25 cellular contexts compared by ENCODE assay signal in the genomic region with DNA sequence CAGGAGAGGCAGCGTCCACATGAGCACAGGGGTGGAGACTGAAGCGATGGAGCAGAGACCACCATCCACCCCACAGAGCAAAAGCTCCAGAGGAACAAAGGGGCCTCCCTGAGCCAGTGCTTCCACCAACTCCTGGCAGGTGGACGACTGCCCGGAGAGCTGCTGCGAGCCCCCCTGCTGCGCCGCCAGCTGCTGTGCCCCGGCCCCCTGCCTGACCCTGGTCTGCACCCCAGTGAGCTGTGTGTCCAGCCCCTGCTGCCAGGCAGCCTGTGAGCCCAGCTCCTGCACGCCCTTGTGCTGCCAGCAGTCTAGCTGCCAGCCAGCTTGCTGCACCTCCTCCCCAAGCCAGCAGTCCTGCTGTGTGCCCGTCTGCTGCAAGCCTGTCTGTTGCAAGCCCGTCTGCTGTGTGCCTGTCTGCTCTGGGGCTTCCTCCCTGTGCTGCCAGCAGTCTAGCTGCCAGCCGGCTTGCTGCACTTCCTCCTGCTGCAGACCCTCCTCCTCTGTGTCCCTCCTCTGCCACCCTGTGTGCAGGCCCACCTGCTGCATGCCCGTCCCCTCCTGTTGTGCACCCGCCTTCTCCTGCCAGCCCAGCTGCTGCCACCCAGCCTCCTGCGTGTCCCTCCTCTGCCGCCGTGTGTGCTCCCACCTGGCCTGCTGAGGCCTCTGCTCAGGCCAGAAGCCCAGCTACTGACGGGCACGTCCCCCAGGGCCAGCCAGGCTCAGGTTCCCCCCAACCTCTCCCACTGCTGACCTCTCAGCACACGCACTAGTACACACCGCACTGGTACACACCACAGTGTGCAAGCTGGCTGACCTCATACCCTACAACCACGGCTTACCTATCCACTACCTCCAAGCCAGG. TPM values are rescaled to one million over a fixed set of nuclear protein-coding genes. Genes with fewer than 3 reads are reported as not detected.
DNase-seq lines count a peak whose midpoint lies in the region; TF ChIP-seq lines count a peak whose summit lies in the region.
"Had no signal": no experiment of that assay in that cellular context is flagged by ENCODE, and none has a peak within 500 bp of the region (broad histone marks: within the 10 kb centered on the region; RNA-seq: fewer than 3 reads in every experiment).

No MANE protein-coding gene starts in this region.

- H3K27me3 Mint-ChIP-seq in endodermal cell (ENCODE audit: insufficient read depth): peaks cover 62% of the 10 kb centered on the region

- peaks cover 6% of the 10 kb centered on the region for H3K9me3 ChIP-seq in endodermal cell (ENCODE audit: control insufficient read depth, low read length)
- H3K9me3 ChIP-seq: heart left ventricle had no signal

- H3K27ac ChIP-seq in endodermal cell (ENCODE audit: low read depth, low read length): no peak overlapping the region
- H3K27ac ChIP-seq: heart left ventricle, SK-N-MC, stomach had no signal

- no peak overlapping the region for H3K4me3 Mint-ChIP-seq in endodermal cell
- H3K4me3 Mint-ChIP-seq: activated naive CD8-positive, alpha-beta T cell treated with anti-CD3 and anti-CD28 coated beads, Interleukin-2, amount 50 U/mL, for 24 hours; activated T-helper 1 cell treated with anti-CD3 and anti-CD28 coated beads, Interleukin-12 subunit alpha, Interleukin-12 subunit beta, Interleukin-2, Interleukin-4 antibody, amounts not matched to agents 30 ng/mL and 10 ng/mL and 1 ng/mL, durations not matched to agents 14 hours and 24 hours and 36 hours; CD4-positive, alpha-beta T cell; nephron had no signal

- no peak overlapping the region for H3K4me3 ChIP-seq in endodermal cell (ENCODE audit: low read length)
- H3K4me3 ChIP-seq: heart left ventricle, SK-N-MC, stomach had no signal

- H3K9me3 Mint-ChIP-seq in endodermal cell: peaks cover 10% of the 10 kb centered on the region
- H3K9me3 Mint-ChIP-seq: CD4-positive, alpha-beta T cell had no signal

- H3K36me3 ChIP-seq in endodermal cell (ENCODE audit: control insufficient read depth, insufficient read depth, low read length): no peaks in the 10 kb centered on the region
- H3K36me3 ChIP-seq: heart left ventricle, stomach had no signal

- TF ChIP-seq CTCF in endodermal cell (conservative IDR thresholded peaks at IDR 0.05): no peak

- H3K36me3 Mint-ChIP-seq in endodermal cell (ENCODE audit: low read depth): no peaks in the 10 kb centered on the region

- H3K9ac ChIP-seq in endodermal cell (ENCODE audit: extremely low read depth, low read length, poor library complexity, severe bottlenecking): no peak overlapping the region

- 85 to 89% methylated on average over 11 to 22 of the region's 22 CpGs for WGBS in endodermal cell (ENCODE audit: insufficient coverage in 1 of 2, insufficient read length in 1 of 2), 2 experiments

- peaks cover 3% of the 10 kb centered on the region for H3K4me1 ChIP-seq in endodermal cell (ENCODE audit: control insufficient read depth, insufficient read depth, low read length)

- peaks cover 58% of the 10 kb centered on the region for H3K4me1 Mint-ChIP-seq in endodermal cell
- H3K4me1 Mint-ChIP-seq: activated naive CD8-positive, alpha-beta T cell treated with anti-CD3 and anti-CD28 coated beads, Interleukin-2, amount 50 U/mL, for 24 hours had no signal

- peaks cover 31% of the 10 kb centered on the region for H3K27me3 ChIP-seq in endodermal cell (ENCODE audit: control insufficient read depth, insufficient read depth, low read length, poor library complexity, severe bottlenecking)

- DNase-seq in activated CD8-positive, alpha-beta memory T cell treated with anti-CD3 and anti-CD28 coated beads for 24 hours: peak; percentile 41
- no peak for DNase-seq in activated CD8-positive, alpha-beta memory T cell treated with anti-CD3 and anti-CD28 coated beads, Interleukin-2, amount 50 U/mL, for 4 hours
- DNase-seq in NCI-H2171 treated with DMSO at 0.1 percent for 48 hours (lab: John Stamatoyannopoulos, UW) (peak; percentile 62), endodermal cell (peak; percentile 46), ureter (ENCODE audit: low spot score) (peak; percentile 26), dedifferentiated amniotic fluid mesenchymal stem cell (ENCODE audit: extremely low spot score) (no peak), NCI-H1105 (lab: John Stamatoyannopoulos, UW) (no peak)
- DNase-seq in NK-92 treated with Interleukin-12 subunit alpha and Interleukin-12 subunit beta, amount 100 ng/mL, for 24 hours (lab: John Stamatoyannopoulos, UW): no peak
- DNase-seq: activated CD4-positive, alpha-beta T cell treated with anti-CD3 and anti-CD28 coated beads, Interleukin-2, amount 50 U/mL, for 4 hours; activated naive CD8-positive, alpha-beta T cell treated with anti-CD3 and anti-CD28 coated beads, Interleukin-2, amount 50 U/mL, for 24 hours; CD4-positive, alpha-beta T cell; effector memory CD4-positive, alpha-beta T cell; heart left ventricle; Karpas-422; mammary epithelial cell; NCI-H1436 treated with DMSO at 0.1 percent for 48 hours; PC-3; stimulated activated CD4-positive, alpha-beta T cell treated with anti-CD3 and anti-CD28 coated beads, Interleukin-15, amount 100 ng/mL, for 24 hours; stomach had no signal

- H3K27ac Mint-ChIP-seq in endodermal cell: no peak overlapping the region
- H3K27ac Mint-ChIP-seq: activated naive CD8-positive, alpha-beta T cell treated with anti-CD3 and anti-CD28 coated beads, Interleukin-2, amount 50 U/mL, for 24 hours; activated T-helper 1 cell treated with anti-CD3 and anti-CD28 coated beads, Interleukin-12 subunit alpha, Interleukin-12 subunit beta, Interleukin-2, Interleukin-4 antibody, amounts not matched to agents 30 ng/mL and 10 ng/mL and 1 ng/mL, durations not matched to agents 14 hours and 24 hours and 36 hours; CD4-positive, alpha-beta T cell; nephron had no signal

RNA-seq across cellular contexts. Expression of a gene that starts 5.4 kb away (rescaled TPM):
- total RNA-seq in endodermal cell (not detected), ureter (not detected)
- not detected for polyA plus RNA-seq in endodermal cell (2013, experiment 1 of 2)
- polyA plus RNA-seq in endodermal cell (2013, experiment 2 of 2): not detected
- total RNA-seq: activated T-helper 1 cell treated with anti-CD3 and anti-CD28 coated beads, Interleukin-12 subunit alpha, Interleukin-12 subunit beta, Interleukin-2, Interleukin-4 antibody, amounts not matched to agents 30 ng/mL and 10 ng/mL and 1 ng/mL, durations not matched to agents 14 hours and 24 hours and 36 hours; bronchial epithelial cell; CD4-positive, alpha-beta T cell; fibroblast of lung; heart left ventricle; mammary epithelial cell; PC-3; stomach had no signal
- polyA plus RNA-seq: AG04450, fibroblast of lung, heart left ventricle, mammary epithelial cell, stomach had no signal

RNA-seq across cellular contexts. Expression of a gene that starts 9.0 kb away (rescaled TPM):
- total RNA-seq in endodermal cell (1 to 10 TPM; 1.5 to 6.0 TPM), ureter (0.10 TPM)
- 0.32 TPM for polyA plus RNA-seq in endodermal cell (2013, experiment 1 of 2)
- 0.29 TPM for polyA plus RNA-seq in endodermal cell (2013, experiment 2 of 2)
- total RNA-seq: activated T-helper 1 cell treated with anti-CD3 and anti-CD28 coated beads, Interleukin-12 subunit alpha, Interleukin-12 subunit beta, Interleukin-2, Interleukin-4 antibody, amounts not matched to agents 30 ng/mL and 10 ng/mL and 1 ng/mL, durations not matched to agents 14 hours and 24 hours and 36 hours; bronchial epithelial cell; CD4-positive, alpha-beta T cell; fibroblast of lung; mammary epithelial cell had no signal
- polyA plus RNA-seq: AG04450, fibroblast of lung, mammary epithelial cell had no signal

RNA-seq across cellular contexts. Expression of a gene that starts 20.4 kb away (rescaled TPM):
- total RNA-seq in endodermal cell: not detected
- not detected for polyA plus RNA-seq in endodermal cell (2013, experiment 1 of 2)
- polyA plus RNA-seq in endodermal cell (2013, experiment 2 of 2): not detected
- total RNA-seq in ureter: not detected
- total RNA-seq: activated T-helper 1 cell treated with anti-CD3 and anti-CD28 coated beads, Interleukin-12 subunit alpha, Interleukin-12 subunit beta, Interleukin-2, Interleukin-4 antibody, amounts not matched to agents 30 ng/mL and 10 ng/mL and 1 ng/mL, durations not matched to agents 14 hours and 24 hours and 36 hours; bronchial epithelial cell; CD4-positive, alpha-beta T cell; fibroblast of lung; heart left ventricle; mammary epithelial cell had no signal
- polyA plus RNA-seq: AG04450, fibroblast of lung, heart left ventricle, mammary epithelial cell, stomach had no signal

RNA-seq across cellular contexts. Expression of a gene that starts 35.6 kb away (rescaled TPM):
- not detected for total RNA-seq in endodermal cell
- polyA plus RNA-seq in endodermal cell (2013, experiment 1 of 2): not detected
- not detected for polyA plus RNA-seq in endodermal cell (2013, experiment 2 of 2)
- not detected for total RNA-seq in ureter
- total RNA-seq: activated T-helper 1 cell treated with anti-CD3 and anti-CD28 coated beads, Interleukin-12 subunit alpha, Interleukin-12 subunit beta, Interleukin-2, Interleukin-4 antibody, amounts not matched to agents 30 ng/mL and 10 ng/mL and 1 ng/mL, durations not matched to agents 14 hours and 24 hours and 36 hours; bronchial epithelial cell; CD4-positive, alpha-beta T cell; fibroblast of lung; heart left ventricle; mammary epithelial cell; PC-3; stomach had no signal
- polyA plus RNA-seq: AG04450, fibroblast of lung, heart left ventricle, mammary epithelial cell, stomach had no signal

RNA-seq across cellular contexts. Expression of a gene that starts 44.6 kb away (rescaled TPM):
- total RNA-seq in endodermal cell (not detected), ureter (not detected)
- polyA plus RNA-seq in endodermal cell (2013, experiment 1 of 2): not detected
- polyA plus RNA-seq in endodermal cell (2013, experiment 2 of 2): not detected
- total RNA-seq: activated T-helper 1 cell treated with anti-CD3 and anti-CD28 coated beads, Interleukin-12 subunit alpha, Interleukin-12 subunit beta, Interleukin-2, Interleukin-4 antibody, amounts not matched to agents 30 ng/mL and 10 ng/mL and 1 ng/mL, durations not matched to agents 14 hours and 24 hours and 36 hours; bronchial epithelial cell; CD4-positive, alpha-beta T cell; fibroblast of lung; heart left ventricle; mammary epithelial cell; PC-3; stomach had no signal
- polyA plus RNA-seq: AG04450, fibroblast of lung, heart left ventricle, mammary epithelial cell, stomach had no signal

Comparison
In these comparisons a context has a peak if more than half of its experiments do, and no peak if none do; other contexts are left out.
1. DNase-seq: peak in activated CD8-positive, alpha-beta memory T cell treated with anti-CD3 and anti-CD28 coated beads for 24 hours (single experiment), NCI-H2171 treated with DMSO at 0.1 percent for 48 hours (single experiment), endodermal cell (single experiment) and ureter (single experiment); none in activated CD8-positive, alpha-beta memory T cell treated with anti-CD3 and anti-CD28 coated beads, Interleukin-2, amount 50 U/mL, for 4 hours (single experiment), dedifferentiated amniotic fluid mesenchymal stem cell (single experiment), NK-92 treated with Interleukin-12 subunit alpha and Interleukin-12 subunit beta, amount 100 ng/mL, for 24 hours (single experiment) and NCI-H1105 (single experiment).